In genomic region chr9:90044710-90045151, GRCh38 we compare ENCODE assay signal across 10 cellular contexts.
DNase-seq lines count a peak whose midpoint lies in the region; ATAC-seq and TF ChIP-seq lines count a peak whose summit lies in the region.
"Had no signal": no experiment of that assay in that cellular context is flagged by ENCODE, and none has a peak within 500 bp of the region (broad histone marks: within the 10 kb centered on the region; RNA-seq: fewer than 3 reads in every experiment).

No MANE protein-coding gene starts in this region.

- POLR2A ChIA-PET in naive thymus-derived CD8-positive, alpha-beta T cell (lab: Charles Lee), result no interaction called here
- POLR2A ChIA-PET in GM10248 (lab: Yijun Ruan, JAX), result no interaction called here

- no peak for TF ChIP-seq CTCF in GM10248 (IDR thresholded peaks at IDR 0.05; ENCODE audit: control extremely low read depth, extremely low read depth, low read depth, missing control alignments)

- H3K4me3 Mint-ChIP-seq in activated T-cell treated with anti-CD3 and anti-CD28 coated beads, Interleukin-2, amount 50 U/mL, for 24 hours, result no peak overlapping the region
- no peak overlapping the region for H3K4me3 Mint-ChIP-seq in stimulated activated effector memory CD8-positive, alpha-beta T cell treated with anti-CD3 and anti-CD28 coated beads, Interleukin-12 subunit alpha, Interleukin-12 subunit beta, amount 100 ng/mL, for 72 hours
- no peak overlapping the region for H3K4me3 Mint-ChIP-seq in naive thymus-derived CD8-positive, alpha-beta T cell

- CTCF ChIA-PET in GM10248 (lab: Yijun Ruan, JAX), result interaction anchor here (1.2 to 2.1 kb wide), 3 partner anchors 14 to 442 kb away, joined by 3 to 5 read pairs (median 4); no protein-coding TSS in a partner anchor

- H3K27ac Mint-ChIP-seq in activated T-cell treated with anti-CD3 and anti-CD28 coated beads, Interleukin-2, amount 50 U/mL, for 24 hours, result no peak overlapping the region
- no peak overlapping the region for H3K27ac Mint-ChIP-seq in stimulated activated effector memory CD8-positive, alpha-beta T cell treated with anti-CD3 and anti-CD28 coated beads, Interleukin-12 subunit alpha, Interleukin-12 subunit beta, amount 100 ng/mL, for 72 hours
- H3K27ac Mint-ChIP-seq in naive thymus-derived CD8-positive, alpha-beta T cell, result no peak overlapping the region

- DNase-seq in activated T-cell treated with anti-CD3 and anti-CD28 coated beads, Interleukin-2, amount 50 U/mL, for 48 hours, result peak; percentile 24 to 31
- DNase-seq in activated T-cell treated with anti-CD3 and anti-CD28 coated beads, Interleukin-2, amount 50 U/mL, for 24 hours, result no peak
- DNase-seq in NCI-H2196 (lab: John Stamatoyannopoulos, UW; ENCODE audit: unreplicated experiment), result peak; percentile 65
- peak; percentile 24 for DNase-seq in cerebellar cortex (ENCODE audit: low spot score)
- DNase-seq in stimulated activated effector memory CD8-positive, alpha-beta T cell treated with anti-CD3 and anti-CD28 coated beads, Interleukin-12 subunit alpha, Interleukin-12 subunit beta, amount 100 ng/mL, for 72 hours (ENCODE audit: low spot score in 2 of 2), result peak in 1 of 2 donors; percentile 43
- DNase-seq in activated CD4-positive, CD25-positive, alpha-beta regulatory T cell treated with anti-CD3 and anti-CD28 coated beads, Interleukin-2, amount 50 U/mL, for 72 hours, result no peak
- no peak for DNase-seq in naive thymus-derived CD8-positive, alpha-beta T cell
- DNase-seq in GM10248 (ENCODE audit: extremely low spot score), result no peak
- DNase-seq: brain microvascular endothelial cell, heart left ventricle had no signal

- peaks cover 21% of the 10 kb centered on the region for H3K4me1 Mint-ChIP-seq in activated T-cell treated with anti-CD3 and anti-CD28 coated beads, Interleukin-2, amount 50 U/mL, for 24 hours (ENCODE audit: low read depth)
- peaks cover 15% of the 10 kb centered on the region for H3K4me1 Mint-ChIP-seq in stimulated activated effector memory CD8-positive, alpha-beta T cell treated with anti-CD3 and anti-CD28 coated beads, Interleukin-12 subunit alpha, Interleukin-12 subunit beta, amount 100 ng/mL, for 72 hours
- H3K4me1 Mint-ChIP-seq in naive thymus-derived CD8-positive, alpha-beta T cell, result peaks cover 0 to 2% (median 0%) of the 10 kb centered on the region in 4 donors

- peaks cover 4% of the 10 kb centered on the region for H3K9me3 Mint-ChIP-seq in activated T-cell treated with anti-CD3 and anti-CD28 coated beads, Interleukin-2, amount 50 U/mL, for 24 hours
- H3K9me3 Mint-ChIP-seq in stimulated activated effector memory CD8-positive, alpha-beta T cell treated with anti-CD3 and anti-CD28 coated beads, Interleukin-12 subunit alpha, Interleukin-12 subunit beta, amount 100 ng/mL, for 72 hours, result peaks cover 2% of the 10 kb centered on the region
- peaks cover 0 to 8% (median 0%) of the 10 kb centered on the region in 9 donors for H3K9me3 Mint-ChIP-seq in naive thymus-derived CD8-positive, alpha-beta T cell

- H3K27me3 Mint-ChIP-seq in activated T-cell treated with anti-CD3 and anti-CD28 coated beads, Interleukin-2, amount 50 U/mL, for 24 hours, result peaks cover 7% of the 10 kb centered on the region
- peaks cover 0 to 4% (median 4%) of the 10 kb centered on the region in 5 donors for H3K27me3 Mint-ChIP-seq in naive thymus-derived CD8-positive, alpha-beta T cell

- peak; percentile 84 for ATAC-seq in stimulated activated effector memory CD8-positive, alpha-beta T cell treated with anti-CD3 and anti-CD28 coated beads, Interleukin-12 subunit alpha, Interleukin-12 subunit beta, amount 100 ng/mL, for 72 hours
- ATAC-seq in naive thymus-derived CD8-positive, alpha-beta T cell, result no peak
- ATAC-seq: heart left ventricle had no signal

- H3K36me3 Mint-ChIP-seq in activated T-cell treated with anti-CD3 and anti-CD28 coated beads, Interleukin-2, amount 50 U/mL, for 24 hours (ENCODE audit: low read depth), result no peaks in the 10 kb centered on the region
- no peaks in the 10 kb centered on the region for H3K36me3 Mint-ChIP-seq in stimulated activated effector memory CD8-positive, alpha-beta T cell treated with anti-CD3 and anti-CD28 coated beads, Interleukin-12 subunit alpha, Interleukin-12 subunit beta, amount 100 ng/mL, for 72 hours
- peaks cover 0 to 5% (median 0%) of the 10 kb centered on the region in 3 donors for H3K36me3 Mint-ChIP-seq in naive thymus-derived CD8-positive, alpha-beta T cell

Comparison
In these comparisons a context has a peak if more than half of its experiments do, and no peak if none do; other contexts are left out.
1. DNase-seq: peak in activated T-cell treated with anti-CD3 and anti-CD28 coated beads, Interleukin-2, amount 50 U/mL, for 48 hours (2 of 2), NCI-H2196 (single experiment) and cerebellar cortex (single experiment); none in activated T-cell treated with anti-CD3 and anti-CD28 coated beads, Interleukin-2, amount 50 U/mL, for 24 hours (single experiment), activated CD4-positive, CD25-positive, alpha-beta regulatory T cell treated with anti-CD3 and anti-CD28 coated beads, Interleukin-2, amount 50 U/mL, for 72 hours (single experiment), naive thymus-derived CD8-positive, alpha-beta T cell (0 of 10) and GM10248 (single experiment).